ENCODE assay signal across 8 cellular contexts in genomic region chr1:87084247-87084836, GRCh38.
DNase-seq lines count a peak whose midpoint lies in the region; ATAC-seq, FAIRE-seq and TF ChIP-seq lines count a peak whose summit lies in the region.

No MANE protein-coding gene starts in this region.

- H3K27me3 Mint-ChIP-seq in CD14-positive monocyte (ENCODE audit: low read depth in 3 of 3) (peaks cover 0 to 2% (median 0%) of the 10 kb centered on the region in 3 donors), chondrocyte (ENCODE audit: low read depth) (no peaks in the 10 kb centered on the region)
- H3K27me3 Mint-ChIP-seq in activated T-cell treated with anti-CD3 and anti-CD28 coated beads, Interleukin-2, amount 50 U/mL, for 72 hours (ENCODE audit: low read depth): no peaks in the 10 kb centered on the region

- no peak for ATAC-seq in activated T-cell treated with anti-CD3 and anti-CD28 coated beads, Interleukin-2, amount 50 U/mL, for 72 hours (replicated peaks in 1 of 2)

- TF ChIP-seq CTCF in CD14-positive monocyte (IDR thresholded peaks at IDR 0.05): peak; percentile 79
- peak; percentile 91 for TF ChIP-seq CTCF in chondrocyte (IDR thresholded peaks at IDR 0.05)

- H3K27ac Mint-ChIP-seq in CD14-positive monocyte (peak overlapping the region in 3 of 7 donors; percentile 26 to 81 (median 66)), chondrocyte (ENCODE audit: unreplicated experiment) (no peak overlapping the region)
- H3K27ac Mint-ChIP-seq in activated T-cell treated with anti-CD3 and anti-CD28 coated beads, Interleukin-2, amount 50 U/mL, for 72 hours: no peak overlapping the region

- H3K36me3 Mint-ChIP-seq in CD14-positive monocyte: peaks cover 5% of the 10 kb centered on the region in 2 donors
- H3K36me3 Mint-ChIP-seq in chondrocyte (ENCODE audit: low read depth): no peaks in the 10 kb centered on the region
- peaks cover 1 to 7% of the 10 kb centered on the region in 2 donors for H3K36me3 Mint-ChIP-seq in activated T-cell treated with anti-CD3 and anti-CD28 coated beads, Interleukin-2, amount 50 U/mL, for 72 hours (ENCODE audit: insufficient read depth in 2 of 2)

- no peak for FAIRE-seq in GM19239 (lab: Jason Lieb, UNC)

- H3K9me3 Mint-ChIP-seq in CD14-positive monocyte (no peaks in the 10 kb centered on the region), chondrocyte (ENCODE audit: low read depth) (no peaks in the 10 kb centered on the region)
- H3K9me3 Mint-ChIP-seq in activated T-cell treated with anti-CD3 and anti-CD28 coated beads, Interleukin-2, amount 50 U/mL, for 72 hours: no peaks in the 10 kb centered on the region

- no peaks in the 10 kb centered on the region for H3K4me1 Mint-ChIP-seq in CD14-positive monocyte
- peaks cover 3% of the 10 kb centered on the region for H3K4me1 Mint-ChIP-seq in chondrocyte (ENCODE audit: low read depth)
- H3K4me1 Mint-ChIP-seq in activated T-cell treated with anti-CD3 and anti-CD28 coated beads, Interleukin-2, amount 50 U/mL, for 72 hours (ENCODE audit: low read depth): peaks cover 30% of the 10 kb centered on the region

- DNase-seq in CD14-positive monocyte (ENCODE audit: low spot score): no peak
- peak; percentile 59 for DNase-seq in HCEC 1CT
- DNase-seq in NCI-H446 treated with DMSO at 0.1 percent for 48 hours (lab: John Stamatoyannopoulos, UW): peak; percentile 61
- no peak for DNase-seq in chondrocyte (ENCODE audit: low spot score)
- peak; percentile 45 for DNase-seq in myocyte (ENCODE audit: low read depth)
- no peak for DNase-seq in NCI-H128 (lab: John Stamatoyannopoulos, UW; ENCODE audit: unreplicated experiment)
- no peak for DNase-seq in GM19239 (ENCODE audit: insufficient read length, low spot score)
- no peak for DNase-seq in activated T-cell treated with anti-CD3 and anti-CD28 coated beads, Interleukin-2, amount 50 U/mL, for 72 hours

- intact Hi-C loops in CD14-positive monocyte (cut with micrococcal nuclease): loop anchor here in 1 of 2 donors (10.0 kb wide), 1 partner anchor 250 kb away; no protein-coding TSS in a partner anchor

- H3K4me3 Mint-ChIP-seq in CD14-positive monocyte (no peak overlapping the region), chondrocyte (ENCODE audit: unreplicated experiment) (no peak overlapping the region)
- no peak overlapping the region for H3K4me3 Mint-ChIP-seq in activated T-cell treated with anti-CD3 and anti-CD28 coated beads, Interleukin-2, amount 50 U/mL, for 72 hours

Comparison
In these comparisons a context has a peak if more than half of its experiments do, and no peak if none do; other contexts are left out.
1. DNase-seq: peak in HCEC 1CT (single experiment), NCI-H446 treated with DMSO at 0.1 percent for 48 hours (single experiment) and myocyte (single experiment); none in CD14-positive monocyte (single experiment), chondrocyte (single experiment), NCI-H128 (single experiment), GM19239 (single experiment) and activated T-cell treated with anti-CD3 and anti-CD28 coated beads, Interleukin-2, amount 50 U/mL, for 72 hours (0 of 2).